In genomic region chr7:33050425-33051318, GRCh38 we compare ENCODE assay signal across 8 cellular contexts. TPM values are rescaled to one million over a fixed set of nuclear protein-coding genes. Genes with fewer than 3 reads are reported as not detected.
A peak's percentile ranks its signal among the peaks of the same experiment; 100 is the strongest.
DNase-seq lines count a peak whose midpoint lies in the region; ATAC-seq and TF ChIP-seq lines count a peak whose summit lies in the region.

No MANE protein-coding gene starts in this region.

- H3K36me3 Mint-ChIP-seq in activated naive CD4-positive, alpha-beta T cell treated with anti-CD3 and anti-CD28 coated beads, Interleukin-2, amount 10 ng/mL, durations not matched to agents 7 days and 5 days = peaks cover 6% of the 10 kb centered on the region

- TF ChIP-seq CTCF in left ventricle myocardium inferior (IDR thresholded peaks at IDR 0.05; ENCODE audit: borderline replicate concordance) (peak; percentile 75), gastrocnemius medialis (IDR thresholded peaks at IDR 0.05 in 4 of 5, conservative IDR thresholded peaks at IDR 0.05 in 1 of 5) (peak; percentile 45 to 86 (median 61))

- H3K4me1 ChIP-seq in adipocyte (ENCODE audit: control insufficient read depth, insufficient read depth, low read length) = peaks cover 7% of the 10 kb centered on the region
- H3K4me1 ChIP-seq in left ventricle myocardium inferior = peaks cover 41% of the 10 kb centered on the region
- H3K4me1 ChIP-seq in gastrocnemius medialis = peaks cover 36 to 42% of the 10 kb centered on the region in 2 donors

- H3K27me3 ChIP-seq in adipocyte (replicated peaks; ENCODE audit: control insufficient read depth, insufficient read depth, low read length) = no peaks in the 10 kb centered on the region
- no peaks in the 10 kb centered on the region for H3K27me3 ChIP-seq in left ventricle myocardium inferior (ENCODE audit: low read depth)
- H3K27me3 ChIP-seq in gastrocnemius medialis = no peaks in the 10 kb centered on the region

- H3K4me3 Mint-ChIP-seq in activated naive CD4-positive, alpha-beta T cell treated with anti-CD3 and anti-CD28 coated beads, Interleukin-2, amount 10 ng/mL, durations not matched to agents 7 days and 5 days = no peak overlapping the region

- in situ Hi-C loops in gastrocnemius medialis (cut with MboI; ENCODE audit: low sequenced_read_pairs in 4 of 4) = loop anchor here in 2 of 4 donors (25.0 kb wide), 2 partner anchors 88 to 563 kb away; partner anchors contain the start of genes AVL9 (in 1 of the 2), FKBP9 (in 1 of the 2) and LSM5 (in 1 of the 2)

- peak overlapping the region; percentile 6 for H3K9ac ChIP-seq in adipocyte (ENCODE audit: low read length)

- H3K27ac ChIP-seq in left ventricle myocardium inferior (replicated peaks) = peak overlapping the region; percentile 55
- H3K27ac ChIP-seq in gastrocnemius medialis = peak overlapping the region; percentile 74 to 81 (median 75)

- peak; percentile 36 for DNase-seq in activated naive CD4-positive, alpha-beta T cell treated with anti-CD3 and anti-CD28 coated beads, Interleukin-2, amount 10 ng/mL, durations not matched to agents 7 days and 5 days
- DNase-seq in activated naive CD4-positive, alpha-beta T cell treated with Interleukin-2 at 50 U/mL for 16 hours = no peak
- DNase-seq in NCI-H345 treated with DMSO at 0.1 percent for 48 hours (lab: John Stamatoyannopoulos, UW; ENCODE audit: unreplicated experiment) (peak; percentile 46), adipocyte (ENCODE audit: low read depth) (peak; percentile 84), left ventricle myocardium inferior (no peak), gastrocnemius medialis (no peak), posterior vena cava (ENCODE audit: low spot score) (no peak)

- no peak overlapping the region for H3K27ac Mint-ChIP-seq in activated naive CD4-positive, alpha-beta T cell treated with anti-CD3 and anti-CD28 coated beads, Interleukin-2, amount 10 ng/mL, durations not matched to agents 7 days and 5 days

- H3K4me3 ChIP-seq in adipocyte (ENCODE audit: low read length) (peak overlapping the region; percentile 15), left ventricle myocardium inferior (no peak overlapping the region), gastrocnemius medialis (peak overlapping the region; percentile 20 to 34 (median 28))

- H3K9me3 ChIP-seq in adipocyte (ENCODE audit: control insufficient read depth, low read length) = no peaks in the 10 kb centered on the region
- no peaks in the 10 kb centered on the region for H3K9me3 ChIP-seq in left ventricle myocardium inferior (replicated peaks)
- no peaks in the 10 kb centered on the region for H3K9me3 ChIP-seq in gastrocnemius medialis

- ATAC-seq in HG02852 (IDR thresholded peaks at IDR 0.05; ENCODE audit: unreplicated experiment) (peak; percentile 48), gastrocnemius medialis (peak; percentile 75 to 79)

- no peak for TF ChIP-seq POLR2A in gastrocnemius medialis (IDR thresholded peaks at IDR 0.05)

- H3K36me3 ChIP-seq in adipocyte (ENCODE audit: control insufficient read depth, insufficient read depth, low read length, severe bottlenecking) = no peaks in the 10 kb centered on the region
- no peaks in the 10 kb centered on the region for H3K36me3 ChIP-seq in left ventricle myocardium inferior
- H3K36me3 ChIP-seq in gastrocnemius medialis = no peaks in the 10 kb centered on the region

- intact Hi-C loops in left ventricle myocardium inferior (cut with micrococcal nuclease) = no loop called here
- intact Hi-C loops in gastrocnemius medialis (cut with DNase I; ENCODE audit: low total_unique reads) = loop anchor here (5.0 kb wide), 1 partner anchor 203 kb away; no protein-coding TSS in a partner anchor
- intact Hi-C loops in posterior vena cava (cut with DNase I) = no loop called here

- CTCF ChIA-PET in activated naive CD4-positive, alpha-beta T cell treated with anti-CD3 and anti-CD28 coated beads, Interleukin-2, amount 10 ng/mL, durations not matched to agents 7 days and 5 days (lab: Charles Lee) = interaction anchor here (1.0 to 2.1 kb wide), 4 partner anchors 10 to 204 kb away, joined by 3 to 12 read pairs (median 6); partner anchors contain the start of gene RP9

- peaks cover 54% of the 10 kb centered on the region for H3K4me1 Mint-ChIP-seq in activated naive CD4-positive, alpha-beta T cell treated with anti-CD3 and anti-CD28 coated beads, Interleukin-2, amount 10 ng/mL, durations not matched to agents 7 days and 5 days

- no peaks in the 10 kb centered on the region for H3K9me3 Mint-ChIP-seq in activated naive CD4-positive, alpha-beta T cell treated with anti-CD3 and anti-CD28 coated beads, Interleukin-2, amount 10 ng/mL, durations not matched to agents 7 days and 5 days

- no peaks in the 10 kb centered on the region for H3K27me3 Mint-ChIP-seq in activated naive CD4-positive, alpha-beta T cell treated with anti-CD3 and anti-CD28 coated beads, Interleukin-2, amount 10 ng/mL, durations not matched to agents 7 days and 5 days

RNA-seq across cellular contexts. Expression of gene NT5C3A, which starts 11.9 kb away (rescaled TPM):
- 33.4 TPM for total RNA-seq in left ventricle myocardium inferior
- 100 to 1,000 TPM in 1 of 4 donors, 10 to 100 TPM in 3; 37.5 to 101 (median 71.4) TPM for total RNA-seq in gastrocnemius medialis
- total RNA-seq in posterior vena cava = 10 to 100 TPM; 20.0 to 20.1 TPM

RNA-seq across cellular contexts. Expression of gene RP9, which starts 58.5 kb away (rescaled TPM):
- 20.2 TPM for total RNA-seq in left ventricle myocardium inferior
- 10 to 100 TPM; 13.0 to 23.9 (median 20.1) TPM for total RNA-seq in gastrocnemius medialis
- total RNA-seq in posterior vena cava = 10 to 100 TPM in 1 of 2 donors, 1 to 10 TPM in 1; 9.4 to 10.9 TPM

Comparison
In these comparisons a context has a peak if more than half of its experiments do, and no peak if none do; other contexts are left out.
1. DNase-seq: peak in activated naive CD4-positive, alpha-beta T cell treated with anti-CD3 and anti-CD28 coated beads, Interleukin-2, amount 10 ng/mL, durations not matched to agents 7 days and 5 days (single experiment), NCI-H345 treated with DMSO at 0.1 percent for 48 hours (single experiment) and adipocyte (single experiment); none in activated naive CD4-positive, alpha-beta T cell treated with Interleukin-2 at 50 U/mL for 16 hours (single experiment), left ventricle myocardium inferior (single experiment), gastrocnemius medialis (0 of 2) and posterior vena cava (single experiment).